In the genomic region with DNA sequence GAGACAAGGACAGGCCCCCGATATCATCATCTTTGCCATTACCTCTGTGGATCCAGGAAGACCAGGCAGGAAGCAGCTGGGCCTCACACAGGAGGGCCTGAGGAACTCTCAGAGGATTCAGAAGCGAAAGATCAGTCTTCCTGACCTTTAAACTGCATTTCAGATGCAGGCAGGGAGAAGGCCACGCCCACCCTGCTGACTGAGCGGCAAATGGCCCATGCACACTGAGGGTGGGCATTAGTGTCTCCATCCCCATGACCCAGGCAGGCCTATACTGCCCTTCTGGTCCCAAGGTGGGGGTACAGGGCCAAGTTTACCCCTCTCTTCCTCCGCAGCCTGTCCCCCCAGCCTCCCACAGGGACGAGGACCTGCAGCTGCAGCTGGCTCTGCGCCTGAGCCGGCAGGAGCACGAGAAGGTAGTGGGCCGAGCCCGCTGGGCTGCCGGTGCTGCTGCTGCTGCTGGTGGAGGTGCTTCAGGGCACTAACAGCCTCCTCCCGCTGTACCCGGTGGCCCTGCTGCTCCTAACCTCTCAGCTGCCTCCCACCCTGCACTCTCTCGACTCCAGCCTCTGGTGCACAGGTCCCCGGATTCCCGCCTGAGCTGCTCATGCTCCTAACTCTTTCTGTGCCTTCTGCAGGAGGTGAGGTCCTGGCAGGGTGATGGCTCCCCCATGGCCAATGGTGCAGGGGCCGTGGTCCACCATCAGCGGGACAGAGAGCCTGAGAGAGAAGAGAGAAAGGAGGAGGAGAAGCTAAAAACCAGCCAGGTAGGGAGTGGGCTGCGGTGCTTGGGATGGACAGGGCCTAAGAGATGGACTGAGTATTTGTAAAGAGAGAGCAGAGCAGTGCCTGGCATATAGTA, we compare ENCODE assay signal across 31 cellular contexts. TPM values are rescaled to one million over a fixed set of nuclear protein-coding genes. Genes with fewer than 3 reads are reported as not detected.
DNase-seq lines count a peak whose midpoint lies in the region; TF ChIP-seq lines count a peak whose summit lies in the region.
"Had no signal": no experiment of that assay in that cellular context is flagged by ENCODE, and none has a peak within 500 bp of the region (broad histone marks: within the 10 kb centered on the region; RNA-seq: fewer than 3 reads in every experiment).

No MANE protein-coding gene starts in this region.

- H3K14ac ChIP-seq in H9 (ENCODE audit: insufficient read depth, low read length), result no peak overlapping the region
- H3K14ac ChIP-seq in trophoblast cell (ENCODE audit: low read length), result no peak overlapping the region

- intact Hi-C loops in A673 (cut with micrococcal nuclease; ENCODE audit: unreplicated experiment), result no loop called here

- H4K91ac ChIP-seq in H9 (ENCODE audit: insufficient read length, low read depth, low read length) (no peak overlapping the region), trophoblast cell (ENCODE audit: low read depth, low read length) (no peak overlapping the region)

- H3K4ac ChIP-seq in H9 (ENCODE audit: low read depth, low read length) (no peak overlapping the region), trophoblast cell (ENCODE audit: low read depth, low read length) (no peak overlapping the region)

- no CpG with 5 or more reads among the region's 20 CpGs for WGBS in H9 (ENCODE audit: extremely low coverage, insufficient read length, low lambda C conversion rate)
- no CpG with 5 or more reads among the region's 20 CpGs for WGBS in trophoblast cell (ENCODE audit: extremely low coverage, insufficient coverage, insufficient read length)

- H3K9me3 ChIP-seq in H9 (ENCODE audit: control insufficient read depth, low read depth, low read length) (no peaks in the 10 kb centered on the region), trophoblast cell (ENCODE audit: insufficient read depth, low read depth, low read length) (no peaks in the 10 kb centered on the region), A673 (ENCODE audit: low read depth, low read length, poor library complexity, severe bottlenecking) (no peaks in the 10 kb centered on the region)
- H3K9me3 ChIP-seq: heart right ventricle, left lung, right atrium auricular region, thoracic aorta had no signal

- H2BK12ac ChIP-seq in H9 (ENCODE audit: insufficient read length, low read depth, low read length), result no peak overlapping the region
- H2BK12ac ChIP-seq in trophoblast cell (ENCODE audit: low read length), result no peak overlapping the region

- no peaks in the 10 kb centered on the region; the same call in 1 of the 2 replicates for H3K27me3 ChIP-seq in H9 (ENCODE audit: insufficient read depth, low read length)
- no peaks in the 10 kb centered on the region for H3K27me3 ChIP-seq in trophoblast cell (ENCODE audit: insufficient read depth, low read length)
- H3K27me3 ChIP-seq in A673 (replicated peaks; ENCODE audit: insufficient read depth, low read depth, low read length, poor library complexity), result no peaks in the 10 kb centered on the region
- H3K27me3 ChIP-seq: right atrium auricular region had no signal

- no peaks in the 10 kb centered on the region for H3K9me3 Mint-ChIP-seq in H9
- H3K9me3 Mint-ChIP-seq in glutamatergic neuron (ENCODE audit: unreplicated experiment), result peaks cover 8% of the 10 kb centered on the region
- H3K9me3 Mint-ChIP-seq: activated CD4-positive, alpha-beta T cell treated with anti-CD3 and anti-CD28 coated beads, Interleukin-2, amount 10 ng/mL, durations not matched to agents 24 days and 14 days; activated naive CD4-positive, alpha-beta T cell treated with anti-CD3 and anti-CD28 coated beads, Interleukin-2, amount 50 U/mL, for 24 hours; CD8-positive, alpha-beta memory T cell; central memory CD8-positive, alpha-beta T cell; naive thymus-derived CD8-positive, alpha-beta T cell; T-helper 1 cell treated with Interleukin-12 subunit alpha and Interleukin-12 subunit beta and Interleukin-4 antibody, amounts not matched to agents 30 μg/mL and 1 μg/mL, for 36 hours had no signal

- H2AK5ac ChIP-seq in H9 (ENCODE audit: insufficient read length, low read length) (no peak overlapping the region), trophoblast cell (ENCODE audit: low read length) (no peak overlapping the region)

- H2AFZ ChIP-seq in H9 (ENCODE audit: low read length) (no peak overlapping the region), trophoblast cell (ENCODE audit: insufficient read depth, low read length, poor library complexity) (no peak overlapping the region)
- H2AFZ ChIP-seq: parathyroid adenoma had no signal

- H3K79me2 ChIP-seq in H9 (ENCODE audit: insufficient read depth, low read length), result no peaks in the 10 kb centered on the region
- peaks cover 2% of the 10 kb centered on the region for H3K79me2 ChIP-seq in trophoblast cell (ENCODE audit: control insufficient read depth, insufficient read depth, low read length, poor library complexity)

- H3K56ac ChIP-seq in H9 (ENCODE audit: insufficient read length, low read depth, low read length), result no peak overlapping the region

- no peak overlapping the region for H3K27ac ChIP-seq in H9 (ENCODE audit: insufficient read length, low read depth, low read length)
- peak overlapping the region; percentile 83 for H3K27ac ChIP-seq in RWPE1
- H3K27ac ChIP-seq in trophoblast cell (ENCODE audit: low read depth, low read length), result no peak overlapping the region
- H3K27ac ChIP-seq in A673 (ENCODE audit: low read depth, low read length, poor library complexity, severe bottlenecking), result no peak overlapping the region
- H3K27ac ChIP-seq: dorsolateral prefrontal cortex, heart right ventricle, left lung, parathyroid adenoma, right atrium auricular region, SK-N-MC, thoracic aorta had no signal

- peak; percentile 46 for DNase-seq in H9
- DNase-seq in RWPE1 (ENCODE audit: low spot score), result no peak
- DNase-seq in glutamatergic neuron, result peak; percentile 60
- peak; percentile 33 to 36 for DNase-seq in trophoblast cell
- no peak for DNase-seq in activated CD8-positive, alpha-beta memory T cell treated with anti-CD3 and anti-CD28 coated beads, Interleukin-2, amount 50 U/mL, for 4 hours
- DNase-seq in erythroblast (lab: John Stamatoyannopoulos, UW), result no peak
- no peak for DNase-seq in A673 (ENCODE audit: low spot score)
- DNase-seq: activated CD4-positive, alpha-beta T cell treated with anti-CD3 and anti-CD28 coated beads, Interleukin-2, amount 10 ng/mL, durations not matched to agents 24 days and 14 days; activated CD8-positive, alpha-beta memory T cell treated with anti-CD3 and anti-CD28 coated beads, Interleukin-2, amount 10 ng/mL, durations not matched to agents 7 days and 5 days; aorta; CD8-positive, alpha-beta memory T cell; dorsolateral prefrontal cortex; GF-D8; heart right ventricle; Karpas-422; naive thymus-derived CD8-positive, alpha-beta T cell; NCI-H1694; NCI-H69; RPMI8226; stimulated activated CD4-positive, alpha-beta T cell treated with anti-CD3 and anti-CD28 coated beads, Interleukin-12 subunit alpha, Interleukin-12 subunit beta, amount 100 ng/mL, for 4 hours; stimulated activated CD4-positive, alpha-beta T cell treated with anti-CD3 and anti-CD28 coated beads, Interleukin-4, amount 100 ng/mL, for 4 hours; stimulated activated naive CD4-positive, alpha-beta T cell had no signal

- H3K27ac Mint-ChIP-seq in H9 (no peak overlapping the region), glutamatergic neuron (ENCODE audit: unreplicated experiment) (no peak overlapping the region)
- H3K27ac Mint-ChIP-seq: activated CD4-positive, alpha-beta T cell treated with anti-CD3 and anti-CD28 coated beads, Interleukin-2, amount 10 ng/mL, durations not matched to agents 24 days and 14 days; activated CD8-positive, alpha-beta memory T cell treated with anti-CD3 and anti-CD28 coated beads, Interleukin-2, amount 10 ng/mL, durations not matched to agents 7 days and 5 days; activated naive CD4-positive, alpha-beta T cell treated with anti-CD3 and anti-CD28 coated beads, Interleukin-2, amount 50 U/mL, for 24 hours; T-helper 1 cell treated with Interleukin-12 subunit alpha and Interleukin-12 subunit beta and Interleukin-4 antibody, amounts not matched to agents 30 μg/mL and 1 μg/mL, for 36 hours had no signal

- H3K4me3 ChIP-seq in trophoblast cell (ENCODE audit: low read depth, low read length), result no peak overlapping the region
- no peak overlapping the region for H3K4me3 ChIP-seq in A673 (ENCODE audit: low read depth, low read length, poor library complexity, severe bottlenecking)
- H3K4me3 ChIP-seq: dorsolateral prefrontal cortex, heart right ventricle, left lung, right atrium auricular region, SK-N-MC, thoracic aorta had no signal

- H2BK5ac ChIP-seq in H9 (ENCODE audit: insufficient read length, low read length), result no peak overlapping the region
- no peak overlapping the region for H2BK5ac ChIP-seq in trophoblast cell (ENCODE audit: low read depth, low read length, poor library complexity)

- H3K79me1 ChIP-seq in H9 (ENCODE audit: insufficient read depth, low read depth, low read length, poor library complexity, severe bottlenecking) (no peaks in the 10 kb centered on the region), trophoblast cell (ENCODE audit: low read length) (peaks cover 19% of the 10 kb centered on the region)

- peaks cover 40 to 42% of the 10 kb centered on the region in 2 experiments for H3K36me3 ChIP-seq in trophoblast cell (ENCODE audit: control insufficient read depth in 1 of 2, insufficient read depth in 2 of 2, low read length in 2 of 2)
- H3K36me3 ChIP-seq in A673 (ENCODE audit: insufficient read depth, low read length, poor library complexity, severe bottlenecking), result no peaks in the 10 kb centered on the region
- H3K36me3 ChIP-seq: left lung, right atrium auricular region, thoracic aorta had no signal

- TF ChIP-seq CTCF in H9 (conservative IDR thresholded peaks at IDR 0.05) (no peak), RWPE1 (conservative IDR thresholded peaks at IDR 0.05; ENCODE audit: low read depth) (no peak), glutamatergic neuron (IDR thresholded peaks at IDR 0.05; ENCODE audit: partially characterized antibody, unreplicated experiment) (no peak), A673 (conservative IDR thresholded peaks at IDR 0.05; ENCODE audit: low read depth, low read length) (no peak)

- no peak overlapping the region for H2BK120ac ChIP-seq in H9 (ENCODE audit: low read depth, low read length, poor library complexity, severe bottlenecking)
- H2BK120ac ChIP-seq in trophoblast cell (ENCODE audit: insufficient read depth, low read length, poor library complexity), result no peak overlapping the region

- no peak overlapping the region for H4K8ac ChIP-seq in H9 (replicated peaks; ENCODE audit: insufficient read length, low read depth, low read length)
- H4K8ac ChIP-seq in trophoblast cell (ENCODE audit: low read depth, low read length), result no peak overlapping the region

- no peak for TF ChIP-seq POLR2A in erythroblast (IDR thresholded peaks at IDR 0.05; ENCODE audit: low read length)

- H3K4me3 Mint-ChIP-seq in H9 (peak overlapping the region in 1 of 2 experiments; percentile 5; a peak in 1 of 5 replicates), glutamatergic neuron (ENCODE audit: unreplicated experiment) (no peak overlapping the region)
- H3K4me3 Mint-ChIP-seq: activated CD4-positive, alpha-beta T cell treated with anti-CD3 and anti-CD28 coated beads, Interleukin-2, amount 10 ng/mL, durations not matched to agents 24 days and 14 days; activated CD8-positive, alpha-beta memory T cell treated with anti-CD3 and anti-CD28 coated beads, Interleukin-2, amount 10 ng/mL, durations not matched to agents 7 days and 5 days; activated naive CD4-positive, alpha-beta T cell treated with anti-CD3 and anti-CD28 coated beads, Interleukin-2, amount 50 U/mL, for 24 hours; CD8-positive, alpha-beta memory T cell; central memory CD8-positive, alpha-beta T cell; T-helper 1 cell treated with Interleukin-12 subunit alpha and Interleukin-12 subunit beta and Interleukin-4 antibody, amounts not matched to agents 30 μg/mL and 1 μg/mL, for 36 hours had no signal

- H3K4me1 Mint-ChIP-seq in H9 (peaks cover 31 to 46% of the 10 kb centered on the region in 2 experiments), glutamatergic neuron (ENCODE audit: low read depth, unreplicated experiment) (peaks cover 16% of the 10 kb centered on the region)

- H3K23ac ChIP-seq in H9 (ENCODE audit: insufficient read length, low read depth, low read length) (no peak overlapping the region), trophoblast cell (ENCODE audit: low read length) (no peak overlapping the region)

- peaks cover 12% of the 10 kb centered on the region for H3K23me2 ChIP-seq in H9 (ENCODE audit: insufficient read length, low read depth, low read length, poor library complexity, severe bottlenecking)

- BruUV-seq in A673 (replicated peaks; lab: Mats Ljungman, UMichigan), result no TSS peak

- H3T11ph ChIP-seq in H9 (ENCODE audit: low read length), result no peak overlapping the region

- POLR2A ChIA-PET in RWPE1 (lab: Yijun Ruan, JAX; ENCODE audit: low non-redundant PET) (no interaction called here), A673 (lab: Charles Lee; ENCODE audit: low non-redundant PET) (no interaction called here)

- H4K5ac ChIP-seq in H9 (ENCODE audit: insufficient read length, low read depth, low read length), result no peak overlapping the region

- H3K27me3 Mint-ChIP-seq in H9 (ENCODE audit: low read depth) (peaks cover 26% of the 10 kb centered on the region), glutamatergic neuron (ENCODE audit: unreplicated experiment) (peaks cover 8% of the 10 kb centered on the region)

- H4K20me1 ChIP-seq in H9 (ENCODE audit: control insufficient read depth, insufficient read depth, insufficient read length), result no peaks in the 10 kb centered on the region

- peaks cover 4% of the 10 kb centered on the region; the same call in 1 of the 2 replicates for H3K4me1 ChIP-seq in H9 (ENCODE audit: insufficient read depth, low read length)
- peaks cover 33 to 34% of the 10 kb centered on the region in 2 experiments for H3K4me1 ChIP-seq in trophoblast cell (ENCODE audit: control insufficient read depth in 1 of 2, insufficient read depth in 2 of 2, low read length in 2 of 2)
- H3K4me1 ChIP-seq in A673 (ENCODE audit: insufficient read depth, low read length, poor library complexity, severe bottlenecking), result peaks cover 19% of the 10 kb centered on the region

- no peak overlapping the region for H2BK15ac ChIP-seq in H9 (ENCODE audit: low read depth, low read length)

- CTCF ChIA-PET in RWPE1 (lab: Yijun Ruan, JAX), result interaction anchor here (0.6 kb wide), 1 partner anchor 56 kb away, joined by 3 read pairs; no protein-coding TSS in a partner anchor
- CTCF ChIA-PET in A673 (lab: Charles Lee), result no interaction called here

- H3K4me2 ChIP-seq in H9 (ENCODE audit: insufficient read depth, insufficient read length, low read length) (no peak overlapping the region), trophoblast cell (ENCODE audit: low read length) (no peak overlapping the region)

- H2BK20ac ChIP-seq in H9 (ENCODE audit: low read depth, low read length, poor library complexity, severe bottlenecking), result no peak overlapping the region

- H4K12ac ChIP-seq in trophoblast cell (ENCODE audit: low read depth, low read length), result no peak overlapping the region

- H3K9ac ChIP-seq in H9 (ENCODE audit: extremely low read depth, insufficient read length, low read length), result no peak overlapping the region
- no peak overlapping the region for H3K9ac ChIP-seq in trophoblast cell (ENCODE audit: low read length)
- H3K9ac ChIP-seq: parathyroid adenoma had no signal

- H3K36me3 Mint-ChIP-seq in H9 (ENCODE audit: insufficient read depth in 1 of 3, low read depth in 3 of 3) (peaks cover 0 to 5% (median 0%) of the 10 kb centered on the region in 3 experiments; a peak in 3 of 7 replicates), glutamatergic neuron (ENCODE audit: unreplicated experiment) (peaks cover 4% of the 10 kb centered on the region)
- H3K36me3 Mint-ChIP-seq: activated CD8-positive, alpha-beta memory T cell treated with anti-CD3 and anti-CD28 coated beads, Interleukin-2, amount 10 ng/mL, durations not matched to agents 7 days and 5 days; activated naive CD4-positive, alpha-beta T cell treated with anti-CD3 and anti-CD28 coated beads, Interleukin-2, amount 50 U/mL, for 24 hours; CD8-positive, alpha-beta memory T cell; naive thymus-derived CD8-positive, alpha-beta T cell had no signal

- no peak overlapping the region for H3K18ac ChIP-seq in H9 (ENCODE audit: insufficient read length, low read depth, low read length)
- H3K18ac ChIP-seq in trophoblast cell (ENCODE audit: low read length), result no peak overlapping the region

RNA-seq across cellular contexts. Expression of gene EPN3, which starts 6.2 kb away (rescaled TPM):
- total RNA-seq in H9 (2021) (1.9 and 2.2 TPM in 2 replicates), glutamatergic neuron (ENCODE audit: unreplicated experiment) (0.12 TPM), A673 (2021) (0.09 TPM in 1 of 2 replicates, not detected in the other)
- 14.5 and 16.1 TPM in 2 replicates for polyA plus RNA-seq in trophoblast cell (2013)
- total RNA-seq: activated CD4-positive, alpha-beta T cell treated with anti-CD3 and anti-CD28 coated beads, Interleukin-2, amount 10 ng/mL, durations not matched to agents 24 days and 14 days; activated CD8-positive, alpha-beta memory T cell treated with anti-CD3 and anti-CD28 coated beads, Interleukin-2, amount 10 ng/mL, durations not matched to agents 7 days and 5 days; aorta; CD8-positive, alpha-beta memory T cell; HT1080; naive thymus-derived CD8-positive, alpha-beta T cell had no signal
- polyA plus RNA-seq: CD8-positive, alpha-beta memory T cell; naive thymus-derived CD8-positive, alpha-beta T cell had no signal

RNA-seq across cellular contexts. Expression of gene SPATA20, which starts 8.2 kb away (rescaled TPM):
- total RNA-seq in H9 (2021) (23.9 and 26.6 TPM in 2 replicates), glutamatergic neuron (ENCODE audit: unreplicated experiment) (14.0 TPM), A673 (2021) (11.1 and 16.5 TPM in 2 replicates)
- 13.4 and 15.5 TPM in 2 replicates for polyA plus RNA-seq in trophoblast cell (2013)

RNA-seq across cellular contexts. Expression of gene CACNA1G, which starts 21.7 kb away (rescaled TPM):
- total RNA-seq in H9 (2021) (1.5 and 1.7 TPM in 2 replicates), glutamatergic neuron (ENCODE audit: unreplicated experiment) (2.2 TPM), A673 (2021) (7.1 and 10.8 TPM in 2 replicates)
- 0.04 TPM in 2 replicates for polyA plus RNA-seq in trophoblast cell (2013)
- total RNA-seq: activated CD8-positive, alpha-beta memory T cell treated with anti-CD3 and anti-CD28 coated beads, Interleukin-2, amount 10 ng/mL, durations not matched to agents 7 days and 5 days had no signal
- polyA plus RNA-seq: aorta; CD8-positive, alpha-beta memory T cell; naive thymus-derived CD8-positive, alpha-beta T cell had no signal

RNA-seq across cellular contexts. Expression of gene MYCBPAP, which starts 30.5 kb away (rescaled TPM):
- 1.7 and 1.9 TPM in 2 replicates for total RNA-seq in H9 (2021)
- 2.5 TPM for total RNA-seq in glutamatergic neuron (ENCODE audit: unreplicated experiment)
- polyA plus RNA-seq in trophoblast cell (2013), result 0.08 and 0.18 TPM in 2 replicates
- 0.92 and 1.2 TPM in 2 replicates for total RNA-seq in A673 (2021)
- total RNA-seq: HT1080 had no signal
- polyA plus RNA-seq: CD8-positive, alpha-beta memory T cell had no signal

Comparison
In these comparisons a context has a peak if more than half of its experiments do, and no peak if none do; other contexts are left out.
1. DNase-seq: peak in H9 (single experiment), glutamatergic neuron (single experiment) and trophoblast cell (2 of 2); none in RWPE1 (single experiment), activated CD8-positive, alpha-beta memory T cell treated with anti-CD3 and anti-CD28 coated beads, Interleukin-2, amount 50 U/mL, for 4 hours (single experiment), erythroblast (0 of 2) and A673 (single experiment).